13 cellular contexts compared by ENCODE assay signal in the genomic region with DNA sequence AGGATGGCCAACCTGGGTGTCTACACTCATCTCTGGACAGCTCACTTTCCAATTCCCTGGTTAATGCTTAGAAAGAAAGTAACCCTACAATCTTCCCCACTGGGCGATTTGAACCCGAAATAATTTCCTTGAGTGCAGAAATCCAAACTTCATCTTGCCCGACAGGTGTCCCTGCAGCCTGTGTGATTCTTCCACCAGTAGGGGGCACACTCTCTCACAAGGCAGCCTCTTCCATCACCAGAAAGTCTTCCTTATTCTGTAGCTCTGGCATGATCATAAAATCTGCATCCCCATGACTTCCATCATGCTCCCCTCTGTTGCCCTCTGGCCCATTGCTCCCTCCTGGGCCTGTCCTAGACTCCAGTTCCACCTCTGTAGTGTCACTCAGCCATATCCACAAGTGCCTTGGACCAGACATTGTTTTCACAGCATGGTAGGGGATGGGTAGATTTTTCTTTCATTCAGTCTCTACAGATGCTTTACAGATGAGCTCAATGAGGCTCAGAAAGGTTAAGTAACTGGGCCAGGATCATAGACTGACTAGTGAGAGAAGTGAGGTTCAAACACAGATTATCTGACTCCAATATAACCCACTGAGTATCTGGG.
DNase-seq lines count a peak whose midpoint lies in the region; ATAC-seq and TF ChIP-seq lines count a peak whose summit lies in the region.
"Had no signal": no experiment of that assay in that cellular context is flagged by ENCODE, and none has a peak within 500 bp of the region (broad histone marks: within the 10 kb centered on the region; RNA-seq: fewer than 3 reads in every experiment).

No MANE protein-coding gene starts in this region.

- DNase-seq in CD14-positive monocyte (ENCODE audit: low spot score) = no peak
- no peak for DNase-seq in GM20000 (ENCODE audit: low spot score)
- no peak for DNase-seq in PC-9
- no peak for DNase-seq in hepatocyte (ENCODE audit: low spot score)
- no peak for DNase-seq in 8988T
- DNase-seq: activated CD4-positive, CD25-positive, alpha-beta regulatory T cell treated with anti-CD3 and anti-CD28 coated beads, Interleukin-2, amount 50 U/mL, for 72 hours; NCI-H1105 treated with DMSO at 0.1 percent for 48 hours; NCI-H526; psoas muscle had no signal

- POLR2A ChIA-PET in PC-9 (lab: Charles Lee; ENCODE audit: unreplicated experiment) = no interaction called here

- H3K4me2 ChIP-seq in PC-9 = no peak overlapping the region
- H3K4me2 ChIP-seq in hepatocyte = no peak overlapping the region

- H2AFZ ChIP-seq in PC-9 (no peak overlapping the region), hepatocyte (no peak overlapping the region)

- ATAC-seq in GM19035 (IDR thresholded peaks at IDR 0.05; ENCODE audit: unreplicated experiment) = no peak
- ATAC-seq in GM18511 (IDR thresholded peaks at IDR 0.05; ENCODE audit: unreplicated experiment) = no peak
- ATAC-seq in activated T-helper 17 cell treated with anti-CD3 and anti-CD28 coated beads, Interleukin-2, amount 50 U/mL, for 72 hours (replicated peaks) = no peak
- ATAC-seq: psoas muscle had no signal

- H3K79me2 ChIP-seq in PC-9 (ENCODE audit: low read depth) = no peaks in the 10 kb centered on the region
- H3K79me2 ChIP-seq in hepatocyte = no peaks in the 10 kb centered on the region

- TF ChIP-seq CTCF in CD14-positive monocyte (IDR thresholded peaks at IDR 0.05) (peak; percentile 32), GM20000 (IDR thresholded peaks at IDR 0.05; ENCODE audit: extremely low read depth, missing control alignments) (peak; percentile 44), PC-9 (conservative IDR thresholded peaks at IDR 0.05) (peak; percentile 44; the same call in 1 of the 2 replicates), hepatocyte (IDR thresholded peaks at IDR 0.05; ENCODE audit: poor library complexity) (no peak)

- no peak overlapping the region for H3K27ac Mint-ChIP-seq in CD14-positive monocyte
- no peak overlapping the region for H3K27ac Mint-ChIP-seq in activated T-helper 17 cell treated with anti-CD3 and anti-CD28 coated beads, Interleukin-2, amount 50 U/mL, for 72 hours
- H3K27ac Mint-ChIP-seq: activated T-helper 2 cell treated with anti-CD3 and anti-CD28 coated beads, Interferon-gamma antibody, Interleukin-2, Interleukin-4, amounts not matched to agents 10 μg/mL and 5 μg/mL and 100 μg/mL, durations not matched to agents 14 hours and 24 hours and 36 hours had no signal

- H3K27ac ChIP-seq in PC-9 = no peak overlapping the region
- peak overlapping the region; percentile 21 for H3K27ac ChIP-seq in hepatocyte
- H3K27ac ChIP-seq: psoas muscle had no signal

- no TSS peak for BruUV-seq in PC-9 (replicated peaks; lab: Mats Ljungman, UMichigan)

- 89% methylated on average over 3 of the region's 3 CpGs for WGBS in hepatocyte (ENCODE audit: low lambda C conversion rate, missing lambda C conversion rate)

- no peaks in the 10 kb centered on the region for H3K9me2 ChIP-seq in PC-9 (ENCODE audit: insufficient read depth)
- H3K9me2 ChIP-seq in hepatocyte (replicated peaks; ENCODE audit: insufficient read depth) = no peaks in the 10 kb centered on the region

- intact Hi-C loops in CD14-positive monocyte (cut with micrococcal nuclease) = no loop called here
- intact Hi-C loops in PC-9 (cut with micrococcal nuclease; ENCODE audit: unreplicated experiment) = no loop called here

- no peak overlapping the region for H3K4me3 Mint-ChIP-seq in CD14-positive monocyte
- H3K4me3 Mint-ChIP-seq in activated T-helper 17 cell treated with anti-CD3 and anti-CD28 coated beads, Interleukin-2, amount 50 U/mL, for 72 hours = no peak overlapping the region

- H4K20me1 ChIP-seq in PC-9 (ENCODE audit: insufficient read depth) (no peaks in the 10 kb centered on the region), hepatocyte (ENCODE audit: insufficient read depth, poor library complexity, severe bottlenecking) (no peaks in the 10 kb centered on the region)

- no peaks in the 10 kb centered on the region for H3K4me1 Mint-ChIP-seq in CD14-positive monocyte
- H3K4me1 Mint-ChIP-seq in activated T-helper 17 cell treated with anti-CD3 and anti-CD28 coated beads, Interleukin-2, amount 50 U/mL, for 72 hours = no peaks in the 10 kb centered on the region

- H3K4me3 ChIP-seq in PC-9 (no peak overlapping the region), hepatocyte (no peak overlapping the region)
- H3K4me3 ChIP-seq: psoas muscle had no signal

- H3K9me3 Mint-ChIP-seq in CD14-positive monocyte = peaks cover 0 to 4% (median 0%) of the 10 kb centered on the region in 7 donors
- no peaks in the 10 kb centered on the region for H3K9me3 Mint-ChIP-seq in activated T-helper 17 cell treated with anti-CD3 and anti-CD28 coated beads, Interleukin-2, amount 50 U/mL, for 72 hours
- H3K9me3 Mint-ChIP-seq: activated T-helper 2 cell treated with anti-CD3 and anti-CD28 coated beads, Interferon-gamma antibody, Interleukin-2, Interleukin-4, amounts not matched to agents 10 μg/mL and 5 μg/mL and 100 μg/mL, durations not matched to agents 14 hours and 24 hours and 36 hours had no signal

- CTCF ChIA-PET in PC-9 (lab: Charles Lee) = no interaction called here

- H3K4me1 ChIP-seq in PC-9 (replicated peaks; ENCODE audit: insufficient read depth) (no peaks in the 10 kb centered on the region), hepatocyte (ENCODE audit: insufficient read depth) (no peaks in the 10 kb centered on the region)
- H3K4me1 ChIP-seq: psoas muscle had no signal

- H3K36me3 Mint-ChIP-seq in CD14-positive monocyte = no peaks in the 10 kb centered on the region
- H3K36me3 Mint-ChIP-seq in activated T-helper 17 cell treated with anti-CD3 and anti-CD28 coated beads, Interleukin-2, amount 50 U/mL, for 72 hours (ENCODE audit: low read depth) = no peaks in the 10 kb centered on the region

- peaks cover 0 to 1% (median 0%) of the 10 kb centered on the region in 3 donors for H3K27me3 Mint-ChIP-seq in CD14-positive monocyte (ENCODE audit: low read depth in 3 of 3)
- H3K27me3 Mint-ChIP-seq in activated T-helper 17 cell treated with anti-CD3 and anti-CD28 coated beads, Interleukin-2, amount 50 U/mL, for 72 hours = no peaks in the 10 kb centered on the region

- H3K27me3 ChIP-seq in PC-9 (ENCODE audit: insufficient read depth, low read depth) (no peaks in the 10 kb centered on the region), hepatocyte (peaks cover 6% of the 10 kb centered on the region)

- no peaks in the 10 kb centered on the region for H3F3A ChIP-seq in PC-9 (ENCODE audit: insufficient read depth, low read depth)

- H3K9me3 ChIP-seq in PC-9 (ENCODE audit: insufficient read depth, low read depth) = no peaks in the 10 kb centered on the region
- no peaks in the 10 kb centered on the region for H3K9me3 ChIP-seq in hepatocyte (ENCODE audit: low read depth)
- H3K9me3 ChIP-seq: psoas muscle had no signal

- H3K36me3 ChIP-seq in PC-9 (ENCODE audit: low read depth) (no peaks in the 10 kb centered on the region), hepatocyte (replicated peaks; ENCODE audit: insufficient read depth, low read depth) (no peaks in the 10 kb centered on the region)
